Comparison of ENCODE assay signal across 1 cellular context in the genomic region with DNA sequence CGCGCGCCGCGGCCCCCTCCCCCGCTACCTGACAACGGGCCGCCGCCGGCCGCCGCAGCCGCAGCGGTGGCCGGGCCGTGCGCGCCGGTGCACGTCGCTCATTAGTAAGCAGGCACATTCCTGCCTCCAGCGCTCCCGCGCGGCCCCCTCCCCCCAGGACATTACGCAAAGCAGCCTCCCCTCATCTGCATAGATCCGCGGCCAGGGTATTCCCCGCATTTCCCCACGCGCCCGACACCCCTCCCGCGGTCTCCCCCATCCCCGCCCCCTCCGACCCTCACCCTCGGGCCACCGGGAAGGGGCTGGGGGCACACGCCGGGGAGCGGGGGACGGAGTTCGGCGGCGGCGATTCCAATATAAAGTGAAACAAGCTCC.
TF ChIP-seq lines count a peak whose summit lies in the region.

A gene with protein sequence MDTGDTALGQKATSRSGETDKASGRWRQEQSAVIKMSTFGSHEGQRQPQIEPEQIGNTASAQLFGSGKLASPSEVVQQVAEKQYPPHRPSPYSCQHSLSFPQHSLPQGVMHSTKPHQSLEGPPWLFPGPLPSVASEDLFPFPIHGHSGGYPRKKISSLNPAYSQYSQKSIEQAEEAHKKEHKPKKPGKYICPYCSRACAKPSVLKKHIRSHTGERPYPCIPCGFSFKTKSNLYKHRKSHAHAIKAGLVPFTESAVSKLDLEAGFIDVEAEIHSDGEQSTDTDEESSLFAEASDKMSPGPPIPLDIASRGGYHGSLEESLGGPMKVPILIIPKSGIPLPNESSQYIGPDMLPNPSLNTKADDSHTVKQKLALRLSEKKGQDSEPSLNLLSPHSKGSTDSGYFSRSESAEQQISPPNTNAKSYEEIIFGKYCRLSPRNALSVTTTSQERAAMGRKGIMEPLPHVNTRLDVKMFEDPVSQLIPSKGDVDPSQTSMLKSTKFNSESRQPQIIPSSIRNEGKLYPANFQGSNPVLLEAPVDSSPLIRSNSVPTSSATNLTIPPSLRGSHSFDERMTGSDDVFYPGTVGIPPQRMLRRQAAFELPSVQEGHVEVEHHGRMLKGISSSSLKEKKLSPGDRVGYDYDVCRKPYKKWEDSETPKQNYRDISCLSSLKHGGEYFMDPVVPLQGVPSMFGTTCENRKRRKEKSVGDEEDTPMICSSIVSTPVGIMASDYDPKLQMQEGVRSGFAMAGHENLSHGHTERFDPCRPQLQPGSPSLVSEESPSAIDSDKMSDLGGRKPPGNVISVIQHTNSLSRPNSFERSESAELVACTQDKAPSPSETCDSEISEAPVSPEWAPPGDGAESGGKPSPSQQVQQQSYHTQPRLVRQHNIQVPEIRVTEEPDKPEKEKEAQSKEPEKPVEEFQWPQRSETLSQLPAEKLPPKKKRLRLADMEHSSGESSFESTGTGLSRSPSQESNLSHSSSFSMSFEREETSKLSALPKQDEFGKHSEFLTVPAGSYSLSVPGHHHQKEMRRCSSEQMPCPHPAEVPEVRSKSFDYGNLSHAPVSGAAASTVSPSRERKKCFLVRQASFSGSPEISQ (N-terminal part only) (minus strand): TSS at position 106 of the 375 bp plus-strand sequence. CDS start 170,438 bp downstream, outside the sequence.

TF ChIP-seq in GM12878, 131 proteins besides CTCF, POLR2A, EP300 and RAD21 (continued from another document):
- TF ChIP-seq, protein P1, sequence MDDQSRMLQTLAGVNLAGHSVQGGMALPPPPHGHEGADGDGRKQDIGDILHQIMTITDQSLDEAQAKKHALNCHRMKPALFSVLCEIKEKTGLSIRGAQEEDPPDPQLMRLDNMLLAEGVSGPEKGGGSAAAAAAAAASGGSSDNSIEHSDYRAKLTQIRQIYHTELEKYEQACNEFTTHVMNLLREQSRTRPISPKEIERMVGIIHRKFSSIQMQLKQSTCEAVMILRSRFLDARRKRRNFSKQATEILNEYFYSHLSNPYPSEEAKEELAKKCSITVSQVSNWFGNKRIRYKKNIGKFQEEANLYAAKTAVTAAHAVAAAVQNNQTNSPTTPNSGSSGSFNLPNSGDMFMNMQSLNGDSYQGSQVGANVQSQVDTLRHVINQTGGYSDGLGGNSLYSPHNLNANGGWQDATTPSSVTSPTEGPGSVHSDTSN (IDR thresholded peaks at IDR 0.05; ENCODE audit: insufficient replicate concordance, low read depth, low read length) = no peak
- TF ChIP-seq RCOR1 (conservative IDR thresholded peaks at IDR 0.05; ENCODE audit: low read depth, low read length) (no peak), RELA (IDR thresholded peaks at IDR 0.05; ENCODE audit: borderline replicate concordance, partially characterized antibody) (no peak), PML (IDR thresholded peaks at IDR 0.05; ENCODE audit: low read length) (0 out of 2 replicates have a peak, but pooled peaks have one; percentile 7), GATAD2B (conservative IDR thresholded peaks at IDR 0.05; ENCODE audit: low read depth) (no peak), ZBED1 (IDR thresholded peaks at IDR 0.05; ENCODE audit: borderline replicate concordance) (no peak), POLR2AphosphoS5 (IDR thresholded peaks at IDR 0.05; ENCODE audit: low read length) (peak; percentile 19; the same call in 1 of the 2 replicates), RB1 (IDR thresholded peaks at IDR 0.05; ENCODE audit: borderline replicate concordance) (no peak), ATF7 (IDR thresholded peaks at IDR 0.05; ENCODE audit: low read depth) (no peak), TBL1XR1 (IDR thresholded peaks at IDR 0.05; ENCODE audit: low read depth, low read length) (peak; percentile 31; the same call in 1 of the 2 replicates), SMAD5 (IDR thresholded peaks at IDR 0.05; ENCODE audit: low read depth) (no peak), KDM1A (IDR thresholded peaks at IDR 0.05; ENCODE audit: borderline replicate concordance) (no peak), NFYA (IDR thresholded peaks at IDR 0.05; ENCODE audit: borderline replicate concordance, low read depth, low read length) (no peak), FOXM1 (IDR thresholded peaks at IDR 0.05; ENCODE audit: low read depth, low read length) (no peak), CHD4 (IDR thresholded peaks at IDR 0.05) (no peak)
- TF ChIP-seq, protein P2, sequence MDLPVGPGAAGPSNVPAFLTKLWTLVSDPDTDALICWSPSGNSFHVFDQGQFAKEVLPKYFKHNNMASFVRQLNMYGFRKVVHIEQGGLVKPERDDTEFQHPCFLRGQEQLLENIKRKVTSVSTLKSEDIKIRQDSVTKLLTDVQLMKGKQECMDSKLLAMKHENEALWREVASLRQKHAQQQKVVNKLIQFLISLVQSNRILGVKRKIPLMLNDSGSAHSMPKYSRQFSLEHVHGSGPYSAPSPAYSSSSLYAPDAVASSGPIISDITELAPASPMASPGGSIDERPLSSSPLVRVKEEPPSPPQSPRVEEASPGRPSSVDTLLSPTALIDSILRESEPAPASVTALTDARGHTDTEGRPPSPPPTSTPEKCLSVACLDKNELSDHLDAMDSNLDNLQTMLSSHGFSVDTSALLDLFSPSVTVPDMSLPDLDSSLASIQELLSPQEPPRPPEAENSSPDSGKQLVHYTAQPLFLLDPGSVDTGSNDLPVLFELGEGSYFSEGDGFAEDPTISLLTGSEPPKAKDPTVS (IDR thresholded peaks at IDR 0.05; ENCODE audit: low read depth, low read length) = no peak
- TF ChIP-seq, protein P3, sequence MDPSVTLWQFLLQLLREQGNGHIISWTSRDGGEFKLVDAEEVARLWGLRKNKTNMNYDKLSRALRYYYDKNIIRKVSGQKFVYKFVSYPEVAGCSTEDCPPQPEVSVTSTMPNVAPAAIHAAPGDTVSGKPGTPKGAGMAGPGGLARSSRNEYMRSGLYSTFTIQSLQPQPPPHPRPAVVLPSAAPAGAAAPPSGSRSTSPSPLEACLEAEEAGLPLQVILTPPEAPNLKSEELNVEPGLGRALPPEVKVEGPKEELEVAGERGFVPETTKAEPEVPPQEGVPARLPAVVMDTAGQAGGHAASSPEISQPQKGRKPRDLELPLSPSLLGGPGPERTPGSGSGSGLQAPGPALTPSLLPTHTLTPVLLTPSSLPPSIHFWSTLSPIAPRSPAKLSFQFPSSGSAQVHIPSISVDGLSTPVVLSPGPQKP (IDR thresholded peaks at IDR 0.05; ENCODE audit: low read depth, low read length) = no peak
- TF ChIP-seq, protein P4, sequence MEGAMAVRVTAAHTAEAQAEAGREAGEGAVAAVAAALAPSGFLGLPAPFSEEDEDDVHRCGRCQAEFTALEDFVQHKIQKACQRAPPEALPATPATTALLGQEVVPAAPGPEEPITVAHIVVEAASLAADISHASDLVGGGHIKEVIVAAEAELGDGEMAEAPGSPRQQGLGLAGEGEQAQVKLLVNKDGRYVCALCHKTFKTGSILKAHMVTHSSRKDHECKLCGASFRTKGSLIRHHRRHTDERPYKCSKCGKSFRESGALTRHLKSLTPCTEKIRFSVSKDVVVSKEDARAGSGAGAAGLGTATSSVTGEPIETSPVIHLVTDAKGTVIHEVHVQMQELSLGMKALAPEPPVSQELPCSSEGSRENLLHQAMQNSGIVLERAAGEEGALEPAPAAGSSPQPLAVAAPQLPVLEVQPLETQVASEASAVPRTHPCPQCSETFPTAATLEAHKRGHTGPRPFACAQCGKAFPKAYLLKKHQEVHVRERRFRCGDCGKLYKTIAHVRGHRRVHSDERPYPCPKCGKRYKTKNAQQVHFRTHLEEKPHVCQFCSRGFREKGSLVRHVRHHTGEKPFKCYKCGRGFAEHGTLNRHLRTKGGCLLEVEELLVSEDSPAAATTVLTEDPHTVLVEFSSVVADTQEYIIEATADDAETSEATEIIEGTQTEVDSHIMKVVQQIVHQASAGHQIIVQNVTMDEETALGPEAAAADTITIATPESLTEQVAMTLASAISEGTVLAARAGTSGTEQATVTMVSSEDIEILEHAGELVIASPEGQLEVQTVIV (IDR thresholded peaks at IDR 0.05; ENCODE audit: borderline replicate concordance, partially characterized antibody) = no peak
- TF ChIP-seq, protein P5, sequence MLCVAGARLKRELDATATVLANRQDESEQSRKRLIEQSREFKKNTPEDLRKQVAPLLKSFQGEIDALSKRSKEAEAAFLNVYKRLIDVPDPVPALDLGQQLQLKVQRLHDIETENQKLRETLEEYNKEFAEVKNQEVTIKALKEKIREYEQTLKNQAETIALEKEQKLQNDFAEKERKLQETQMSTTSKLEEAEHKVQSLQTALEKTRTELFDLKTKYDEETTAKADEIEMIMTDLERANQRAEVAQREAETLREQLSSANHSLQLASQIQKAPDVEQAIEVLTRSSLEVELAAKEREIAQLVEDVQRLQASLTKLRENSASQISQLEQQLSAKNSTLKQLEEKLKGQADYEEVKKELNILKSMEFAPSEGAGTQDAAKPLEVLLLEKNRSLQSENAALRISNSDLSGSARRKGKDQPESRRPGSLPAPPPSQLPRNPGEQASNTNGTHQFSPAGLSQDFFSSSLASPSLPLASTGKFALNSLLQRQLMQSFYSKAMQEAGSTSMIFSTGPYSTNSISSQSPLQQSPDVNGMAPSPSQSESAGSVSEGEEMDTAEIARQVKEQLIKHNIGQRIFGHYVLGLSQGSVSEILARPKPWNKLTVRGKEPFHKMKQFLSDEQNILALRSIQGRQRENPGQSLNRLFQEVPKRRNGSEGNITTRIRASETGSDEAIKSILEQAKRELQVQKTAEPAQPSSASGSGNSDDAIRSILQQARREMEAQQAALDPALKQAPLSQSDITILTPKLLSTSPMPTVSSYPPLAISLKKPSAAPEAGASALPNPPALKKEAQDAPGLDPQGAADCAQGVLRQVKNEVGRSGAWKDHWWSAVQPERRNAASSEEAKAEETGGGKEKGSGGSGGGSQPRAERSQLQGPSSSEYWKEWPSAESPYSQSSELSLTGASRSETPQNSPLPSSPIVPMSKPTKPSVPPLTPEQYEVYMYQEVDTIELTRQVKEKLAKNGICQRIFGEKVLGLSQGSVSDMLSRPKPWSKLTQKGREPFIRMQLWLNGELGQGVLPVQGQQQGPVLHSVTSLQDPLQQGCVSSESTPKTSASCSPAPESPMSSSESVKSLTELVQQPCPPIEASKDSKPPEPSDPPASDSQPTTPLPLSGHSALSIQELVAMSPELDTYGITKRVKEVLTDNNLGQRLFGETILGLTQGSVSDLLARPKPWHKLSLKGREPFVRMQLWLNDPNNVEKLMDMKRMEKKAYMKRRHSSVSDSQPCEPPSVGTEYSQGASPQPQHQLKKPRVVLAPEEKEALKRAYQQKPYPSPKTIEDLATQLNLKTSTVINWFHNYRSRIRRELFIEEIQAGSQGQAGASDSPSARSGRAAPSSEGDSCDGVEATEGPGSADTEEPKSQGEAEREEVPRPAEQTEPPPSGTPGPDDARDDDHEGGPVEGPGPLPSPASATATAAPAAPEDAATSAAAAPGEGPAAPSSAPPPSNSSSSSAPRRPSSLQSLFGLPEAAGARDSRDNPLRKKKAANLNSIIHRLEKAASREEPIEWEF (IDR thresholded peaks at IDR 0.05; ENCODE audit: insufficient replicate concordance, low read depth, low read length) = no peak
TF ChIP-seq in GM12878: peak in this region for 13.
